27 cellular contexts compared by ENCODE assay signal in the genomic region with DNA sequence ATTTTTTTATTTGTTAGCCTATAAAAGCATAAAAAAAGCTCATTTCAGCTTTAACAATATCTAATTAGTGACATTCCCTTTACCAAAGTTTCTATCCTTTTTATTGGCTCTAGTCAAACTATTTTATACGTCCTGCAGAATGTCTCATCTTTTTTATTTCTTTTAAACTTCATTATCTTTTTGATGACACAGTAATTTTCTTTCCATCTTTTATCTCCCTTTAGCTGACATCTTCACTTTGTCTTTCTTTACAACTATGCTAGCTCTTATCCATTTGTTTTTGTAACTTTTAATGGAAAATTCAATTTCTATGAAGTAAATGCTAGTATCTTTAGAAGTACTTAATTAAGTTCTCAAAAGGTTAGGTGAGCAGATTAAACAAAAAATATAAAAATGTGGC.
"Had no signal": no experiment of that assay in that cellular context is flagged by ENCODE, and none has a peak within 500 bp of the region (broad histone marks: within the 10 kb centered on the region; RNA-seq: fewer than 3 reads in every experiment).

No MANE protein-coding gene starts in this region.

- H3K9ac ChIP-seq: parathyroid adenoma had no signal

- H3K79me2 ChIP-seq: parathyroid adenoma had no signal

- H3K9me3 ChIP-seq: neutrophil, psoas muscle, stomach, thoracic aorta, thyroid gland, tibial nerve, upper lobe of left lung, vagina had no signal

- H3K4me3 ChIP-seq: psoas muscle, skin epidermis, stomach, thoracic aorta, thyroid gland, tibial nerve, upper lobe of left lung, vagina had no signal

- FAIRE-seq: urothelium cell line had no signal

- H3K27me3 ChIP-seq: neutrophil, stomach, thyroid gland, tibial nerve, upper lobe of left lung, vagina had no signal

- H3K36me3 ChIP-seq: neutrophil, stomach, thoracic aorta, thyroid gland, tibial nerve, upper lobe of left lung, vagina had no signal

- DNase-seq: naive B cell; naive thymus-derived CD8-positive, alpha-beta T cell; nephron progenitor cell; nucleus accumbens; posterior cingulate gyrus; psoas muscle; right cardiac atrium; stimulated activated CD4-positive, alpha-beta T cell treated with anti-CD3 and anti-CD28 coated beads, Interleukin-15, amount 100 ng/mL, for 24 hours; stimulated activated CD4-positive, alpha-beta T cell treated with anti-CD3 and anti-CD28 coated beads, Interleukin-2, amount 100 ng/mL, for 24 hours; stimulated activated CD4-positive, alpha-beta T cell treated with anti-CD3 and anti-CD28 coated beads, Interleukin-2, amount 100 ng/mL, for 48 hours; stimulated activated CD4-positive, alpha-beta T cell treated with anti-CD3 and anti-CD28 coated beads, Interleukin-4, amount 100 ng/mL, for 24 hours; stimulated activated naive B cell treated with anti-CD40 and anti-IgM and Interleukin-4, amounts not matched to agents 10 μg/mL and 1 μg/mL and 100 μg/mL, for 72 hours; stimulated activated naive CD4-positive, alpha-beta T cell treated with Interleukin-2 at 50 U/mL for 16 hours; stomach; thyroid gland; trophoblast cell; upper lobe of left lung had no signal

- H3K27ac ChIP-seq: neutrophil, parathyroid adenoma, psoas muscle, skin epidermis, stomach, thoracic aorta, thyroid gland, tibial nerve, upper lobe of left lung, vagina had no signal

- H2AFZ ChIP-seq: parathyroid adenoma had no signal

- H3K4me1 ChIP-seq: parathyroid adenoma, psoas muscle, stomach, thyroid gland, tibial nerve, upper lobe of left lung, vagina had no signal

- ATAC-seq: naive thymus-derived CD8-positive, alpha-beta T cell; natural killer cell treated with Interleukin-12 subunit alpha and Interleukin-12 subunit beta and Interleukin-15 and Interleukin-18, amount 100 ng/mL, for 72 hours; psoas muscle; right cardiac atrium; sciatic nerve; stimulated activated effector memory CD8-positive, alpha-beta T cell treated with anti-CD3 and anti-CD28 coated beads, Interleukin-12 subunit alpha, Interleukin-12 subunit beta, amount 100 ng/mL, for 72 hours; stimulated activated naive B cell treated with anti-CD40 and anti-IgM and Interleukin-4, amounts not matched to agents 10 μg/mL and 1 μg/mL and 100 μg/mL, for 72 hours had no signal
